In genomic region chr12:94560416-94561221, GRCh38 we compare ENCODE assay signal across 8 cellular contexts.
DNase-seq lines count a peak whose midpoint lies in the region; ATAC-seq lines count a peak whose summit lies in the region.

No MANE protein-coding gene starts in this region.

- no peaks in the 10 kb centered on the region for H3K9me3 ChIP-seq in NT2/D1 (ENCODE audit: insufficient read depth, low read length)

- peak; percentile 74 for ATAC-seq in HG02870 (IDR thresholded peaks at IDR 0.05; ENCODE audit: unreplicated experiment)

- peak overlapping the region; percentile 47 for H3K9ac ChIP-seq in NT2/D1 (ENCODE audit: insufficient read length, low read depth)

- peak overlapping the region; percentile 9 for H3K4me3 ChIP-seq in NT2/D1 (ENCODE audit: insufficient read length, low read depth)

- no peaks in the 10 kb centered on the region for H3K27me3 ChIP-seq in NT2/D1 (ENCODE audit: insufficient read depth, insufficient read length)

- peaks cover 16% of the 10 kb centered on the region for H3K27me3 Mint-ChIP-seq in activated naive CD4-positive, alpha-beta T cell treated with anti-CD3 and anti-CD28 coated beads for 36 hours (ENCODE audit: low read depth)

- H3K9me3 Mint-ChIP-seq in activated naive CD4-positive, alpha-beta T cell treated with anti-CD3 and anti-CD28 coated beads for 36 hours = no peaks in the 10 kb centered on the region

- peak; percentile 48 for DNase-seq in activated naive CD4-positive, alpha-beta T cell treated with anti-CD3 and anti-CD28 coated beads for 36 hours
- no peak for DNase-seq in activated naive CD4-positive, alpha-beta T cell (lab: John Stamatoyannopoulos, UW)
- peak; percentile 70 for DNase-seq in NT2/D1 (ENCODE audit: low read depth, low spot score)
- DNase-seq in glomerular visceral epithelial cell (ENCODE audit: extremely low spot score) = peak; percentile 84
- DNase-seq in stimulated activated CD4-positive, alpha-beta T cell treated with anti-CD3 and anti-CD28 coated beads, Interleukin-4, amount 100 ng/mL, for 24 hours = peak; percentile 29
- DNase-seq in T-helper 9 cell = no peak
- DNase-seq in NCI-H1092 treated with DMSO at 0.1 percent for 48 hours (lab: John Stamatoyannopoulos, UW) = no peak

- peaks cover 3% of the 10 kb centered on the region for H3K4me1 ChIP-seq in NT2/D1 (ENCODE audit: insufficient read depth, insufficient read length)

- H3K27ac Mint-ChIP-seq in activated naive CD4-positive, alpha-beta T cell treated with anti-CD3 and anti-CD28 coated beads for 36 hours = no peak overlapping the region

- CTCF ChIA-PET in activated naive CD4-positive, alpha-beta T cell treated with anti-CD3 and anti-CD28 coated beads for 36 hours (lab: Charles Lee) = no interaction called here

- H3K4me1 Mint-ChIP-seq in activated naive CD4-positive, alpha-beta T cell treated with anti-CD3 and anti-CD28 coated beads for 36 hours (ENCODE audit: low read depth) = peaks cover 8% of the 10 kb centered on the region

- H3K4me3 Mint-ChIP-seq in activated naive CD4-positive, alpha-beta T cell treated with anti-CD3 and anti-CD28 coated beads for 36 hours = no peak overlapping the region

- no peaks in the 10 kb centered on the region for H3K36me3 Mint-ChIP-seq in activated naive CD4-positive, alpha-beta T cell treated with anti-CD3 and anti-CD28 coated beads for 36 hours (ENCODE audit: low read depth)

- intact Hi-C loops in activated naive CD4-positive, alpha-beta T cell treated with anti-CD3 and anti-CD28 coated beads for 36 hours (cut with micrococcal nuclease) = no loop called here

- no peaks in the 10 kb centered on the region for H3K36me3 ChIP-seq in NT2/D1 (ENCODE audit: insufficient read depth, insufficient read length, low read length)

Comparison
In these comparisons a context has a peak if more than half of its experiments do, and no peak if none do; other contexts are left out.
1. DNase-seq: peak in activated naive CD4-positive, alpha-beta T cell treated with anti-CD3 and anti-CD28 coated beads for 36 hours (single experiment), NT2/D1 (single experiment), glomerular visceral epithelial cell (single experiment) and stimulated activated CD4-positive, alpha-beta T cell treated with anti-CD3 and anti-CD28 coated beads, Interleukin-4, amount 100 ng/mL, for 24 hours (single experiment); none in activated naive CD4-positive, alpha-beta T cell (0 of 4), T-helper 9 cell (single experiment) and NCI-H1092 treated with DMSO at 0.1 percent for 48 hours (single experiment).